ENCODE assay signal across 8 cellular contexts in genomic region chr10:88991900-88992237, GRCh38. TPM values are rescaled to one million over a fixed set of nuclear protein-coding genes. Genes with fewer than 3 reads are reported as not detected.
DNase-seq lines count a peak whose midpoint lies in the region; ATAC-seq and TF ChIP-seq lines count a peak whose summit lies in the region.

No MANE protein-coding gene starts in this region.

- no peaks in the 10 kb centered on the region for H3K79me2 ChIP-seq in OCI-LY1 (ENCODE audit: insufficient read depth, low read length)
- H3K79me2 ChIP-seq in osteoblast (ENCODE audit: insufficient read depth, low read length): peaks cover 63% of the 10 kb centered on the region

- no peaks in the 10 kb centered on the region for H3K27me3 ChIP-seq in OCI-LY1 (ENCODE audit: insufficient read depth, low read length)
- no peaks in the 10 kb centered on the region for H3K27me3 ChIP-seq in endocrine pancreas (ENCODE audit: control insufficient read depth, insufficient read depth, low read length)
- no peaks in the 10 kb centered on the region for H3K27me3 ChIP-seq in osteoblast (ENCODE audit: insufficient read depth, low read length)

- no peaks in the 10 kb centered on the region for H3F3A ChIP-seq in OCI-LY1 (ENCODE audit: insufficient read depth, low read length)

- ATAC-seq in HG02970 (IDR thresholded peaks at IDR 0.05; ENCODE audit: low FRiP score, unreplicated experiment): no peak

- H3K4me1 ChIP-seq in OCI-LY1 (ENCODE audit: insufficient read depth, low read length, severe bottlenecking) (peaks cover 34% of the 10 kb centered on the region), endocrine pancreas (ENCODE audit: control insufficient read depth, insufficient read depth, low read length) (no peaks in the 10 kb centered on the region), osteoblast (ENCODE audit: insufficient read depth, low read length) (peaks cover 38% of the 10 kb centered on the region)

- H2AFZ ChIP-seq in OCI-LY1 (ENCODE audit: low read length) (peak overlapping the region; percentile 93; the same call in 1 of the 2 replicates), osteoblast (ENCODE audit: low read length) (peak overlapping the region; percentile 90)

- no peaks in the 10 kb centered on the region for H3K9me2 ChIP-seq in OCI-LY1 (ENCODE audit: low read depth, low read length)

- H3K9ac ChIP-seq in OCI-LY1 (ENCODE audit: low read length) (peak overlapping the region; percentile 79), endocrine pancreas (ENCODE audit: control insufficient read depth, insufficient read depth, low read length) (peak overlapping the region; percentile 85)

- H4K20me1 ChIP-seq in OCI-LY1 (ENCODE audit: insufficient read depth, low read length) (no peaks in the 10 kb centered on the region), osteoblast (ENCODE audit: insufficient read depth, low read length) (no peaks in the 10 kb centered on the region)

- peak overlapping the region; percentile 85 for H3K4me3 ChIP-seq in OCI-LY1 (ENCODE audit: low read depth, low read length, poor library complexity, severe bottlenecking)
- H3K4me3 ChIP-seq in endocrine pancreas (ENCODE audit: control insufficient read depth, insufficient read depth, low read length): peak overlapping the region; percentile 96
- H3K4me3 ChIP-seq in osteoblast (ENCODE audit: insufficient read depth, low read length): peak overlapping the region; percentile 90

- H3K9me3 ChIP-seq in OCI-LY1 (ENCODE audit: low read length) (no peaks in the 10 kb centered on the region), endocrine pancreas (ENCODE audit: control insufficient read depth, low read length) (no peaks in the 10 kb centered on the region), osteoblast (ENCODE audit: low read depth, low read length) (no peaks in the 10 kb centered on the region)

- H3K36me3 ChIP-seq in OCI-LY1 (ENCODE audit: insufficient read depth, low read length) (no peaks in the 10 kb centered on the region), endocrine pancreas (ENCODE audit: control insufficient read depth, insufficient read depth, low read length) (no peaks in the 10 kb centered on the region), osteoblast (ENCODE audit: insufficient read depth, low read length) (no peaks in the 10 kb centered on the region)

- peak overlapping the region; percentile 83 for H3K4me2 ChIP-seq in OCI-LY1 (ENCODE audit: low read length)
- H3K4me2 ChIP-seq in osteoblast (ENCODE audit: insufficient read depth, low read length): peak overlapping the region; percentile 81

- TF ChIP-seq CTCF in GM13977 (IDR thresholded peaks at IDR 0.05; ENCODE audit: extremely low read depth, insufficient read depth, missing control alignments) (no peak), OCI-LY1 (IDR thresholded peaks at IDR 0.05; ENCODE audit: low read length) (no peak), osteoblast (IDR thresholded peaks at IDR 0.05; ENCODE audit: extremely low read depth, low read depth, low read length) (no peak)

- in situ Hi-C loops in GM13977 (cut with MboI; ENCODE audit: low pct_unique_long_range_greater_than_20kb, low sequenced_read_pairs, unreplicated experiment): no loop called here

- DNase-seq in GM13977 (ENCODE audit: low spot score) (peak; percentile 63), osteoblast (ENCODE audit: insufficient read length, low spot score, missing footprints) (no peak), NCI-H524 (lab: John Stamatoyannopoulos, UW) (no peak)
- DNase-seq in stimulated activated CD4-positive, alpha-beta T cell treated with anti-CD3 and anti-CD28 coated beads, Interleukin-4, amount 100 ng/mL, for 24 hours: no peak
- no peak for DNase-seq in activated CD8-positive, alpha-beta memory T cell treated with anti-CD3 and anti-CD28 coated beads, Interleukin-2, amount 50 U/mL, for 4 hours

- H3K27ac ChIP-seq in OCI-LY1 (ENCODE audit: low read depth, low read length, poor library complexity, severe bottlenecking) (no peak overlapping the region), osteoblast (ENCODE audit: low read depth, low read length) (peak overlapping the region; percentile 84)

RNA-seq across cellular contexts. Expression of gene FAS, which starts 1.3 kb away (rescaled TPM):
- total RNA-seq in osteoblast: 49.6 and 62.5 TPM in 2 replicates

RNA-seq across cellular contexts. Expression of gene ACTA2, which starts 39.3 kb away (rescaled TPM):
- 501 and 855 TPM in 2 replicates for total RNA-seq in osteoblast
